25 cellular contexts compared by ENCODE assay signal in genomic region chr16:20411055-20411454, GRCh38. TPM values are rescaled to one million over a fixed set of nuclear protein-coding genes. Genes with fewer than 3 reads are reported as not detected.
"Had no signal": no experiment of that assay in that cellular context is flagged by ENCODE, and none has a peak within 500 bp of the region (broad histone marks: within the 10 kb centered on the region; RNA-seq: fewer than 3 reads in every experiment).

No MANE protein-coding gene starts in this region.

- FAIRE-seq: keratinocyte had no signal

- H3K9me3 Mint-ChIP-seq: naive thymus-derived CD8-positive, alpha-beta T cell had no signal

- ATAC-seq: gastroesophageal sphincter; naive thymus-derived CD8-positive, alpha-beta T cell; psoas muscle; sciatic nerve had no signal

- H3K4me1 Mint-ChIP-seq: immature natural killer cell; naive thymus-derived CD8-positive, alpha-beta T cell had no signal

- H3K36me3 Mint-ChIP-seq: immature natural killer cell; naive thymus-derived CD8-positive, alpha-beta T cell had no signal

- DNase-seq: dermis blood vessel endothelial cell; esophagus squamous epithelium; foreskin fibroblast; immature natural killer cell; left ventricle myocardium inferior; naive thymus-derived CD8-positive, alpha-beta T cell; psoas muscle; retina; spleen; stimulated activated CD4-positive, alpha-beta T cell treated with anti-CD3 and anti-CD28 coated beads, Interleukin-15, amount 100 ng/mL, for 24 hours; stimulated activated CD4-positive, alpha-beta T cell treated with anti-CD3 and anti-CD28 coated beads, Interleukin-1b, Interleukin-23, amount 100 ng/mL, for 48 hours; stimulated activated CD4-positive, alpha-beta T cell treated with anti-CD3 and anti-CD28 coated beads, Interleukin-4, amount 100 ng/mL, for 24 hours; stimulated activated naive CD4-positive, alpha-beta T cell; trophoblast cell had no signal

- H3K4me3 Mint-ChIP-seq: immature natural killer cell; naive thymus-derived CD8-positive, alpha-beta T cell had no signal

- H3K27ac Mint-ChIP-seq: immature natural killer cell had no signal

RNA-seq across cellular contexts. Expression of gene ACSM5, which starts 1.7 kb away (rescaled TPM):
- total RNA-seq: mononuclear cell; naive thymus-derived CD8-positive, alpha-beta T cell had no signal
- polyA plus RNA-seq: immature natural killer cell; keratinocyte; naive thymus-derived CD8-positive, alpha-beta T cell; neural cell had no signal

RNA-seq across cellular contexts. Expression of gene PDILT, which starts 6.5 kb away (rescaled TPM):
- total RNA-seq: dermis blood vessel endothelial cell; epithelial cell of proximal tubule; esophagus squamous epithelium; gastroesophageal sphincter; left ventricle myocardium inferior; lung microvascular endothelial cell; mesenteric fat pad; mononuclear cell; naive thymus-derived CD8-positive, alpha-beta T cell; osteoblast; psoas muscle; sciatic nerve; skeletal muscle tissue; spleen; urinary bladder had no signal
- polyA plus RNA-seq: immature natural killer cell; keratinocyte; naive thymus-derived CD8-positive, alpha-beta T cell; neural cell; psoas muscle; spleen; urinary bladder had no signal

RNA-seq across cellular contexts. Expression of gene ACSM2A, which starts 40.3 kb away (rescaled TPM):
- total RNA-seq: esophagus squamous epithelium; left ventricle myocardium inferior; mesenteric fat pad; mononuclear cell; naive thymus-derived CD8-positive, alpha-beta T cell; osteoblast; sciatic nerve; skeletal muscle tissue; urinary bladder had no signal
- polyA plus RNA-seq: immature natural killer cell; keratinocyte; naive thymus-derived CD8-positive, alpha-beta T cell; neural cell; spleen had no signal

RNA-seq across cellular contexts. Expression of gene UMOD, which starts 58.5 kb away (rescaled TPM):
- total RNA-seq: dermis blood vessel endothelial cell; epithelial cell of proximal tubule; esophagus squamous epithelium; gastroesophageal sphincter; left ventricle myocardium inferior; lung microvascular endothelial cell; mesenteric fat pad; mononuclear cell; naive thymus-derived CD8-positive, alpha-beta T cell; osteoblast; psoas muscle; sciatic nerve; skeletal muscle tissue; spleen; urinary bladder had no signal
- polyA plus RNA-seq: immature natural killer cell; keratinocyte; naive thymus-derived CD8-positive, alpha-beta T cell; neural cell; psoas muscle; urinary bladder had no signal
